ENCODE assay signal across 8 cellular contexts in genomic region chr9:2017209-2017458, GRCh38. TPM values are rescaled to one million over a fixed set of nuclear protein-coding genes. Genes with fewer than 3 reads are reported as not detected.
DNase-seq lines count a peak whose midpoint lies in the region; ATAC-seq and TF ChIP-seq lines count a peak whose summit lies in the region.

No MANE protein-coding gene starts in this region.

- no peak for TF ChIP-seq CTCF in H9 (conservative IDR thresholded peaks at IDR 0.05)
- no peak for TF ChIP-seq CTCF in left ventricle myocardium inferior (IDR thresholded peaks at IDR 0.05; ENCODE audit: borderline replicate concordance)

- no peak overlapping the region for H2BK20ac ChIP-seq in H9 (ENCODE audit: low read depth, low read length, poor library complexity, severe bottlenecking)

- no peak overlapping the region for H3T11ph ChIP-seq in H9 (ENCODE audit: low read length)

- H4K91ac ChIP-seq in H9 (ENCODE audit: insufficient read length, low read depth, low read length): no peak overlapping the region

- H2BK15ac ChIP-seq in H9 (ENCODE audit: low read depth, low read length): no peak overlapping the region

- H3K4me3 ChIP-seq in left ventricle myocardium inferior (peak overlapping the region; percentile 97), skin epidermis (peak overlapping the region; percentile 60 to 91 (median 83))

- H3K4me1 ChIP-seq in H9 (ENCODE audit: insufficient read depth, low read length): peaks cover 5% of the 10 kb centered on the region; the same call in 1 of the 2 replicates
- peaks cover 82% of the 10 kb centered on the region for H3K4me1 ChIP-seq in left ventricle myocardium inferior

- DNase-seq in H9 (peak; percentile 37), left ventricle myocardium inferior (no peak)
- DNase-seq in activated CD8-positive, alpha-beta T cell treated with anti-CD3 and anti-CD28 coated beads, Interleukin-2, amount 10 ng/mL, durations not matched to agents 7 days and 5 days: no peak
- no peak for DNase-seq in activated CD4-positive, alpha-beta T cell treated with anti-CD3 and anti-CD28 coated beads, Interleukin-2, amount 50 U/mL, for 1 hour

- no peak overlapping the region for H3K4ac ChIP-seq in H9 (ENCODE audit: low read depth, low read length)

- no peak overlapping the region for H2AFZ ChIP-seq in H9 (ENCODE audit: low read length)

- H4K5ac ChIP-seq in H9 (ENCODE audit: insufficient read length, low read depth, low read length): no peak overlapping the region

- H3K27ac Mint-ChIP-seq in H9: no peak overlapping the region
- peak overlapping the region; percentile 99 for H3K27ac Mint-ChIP-seq in activated CD8-positive, alpha-beta T cell treated with anti-CD3 and anti-CD28 coated beads, Interleukin-2, amount 10 ng/mL, durations not matched to agents 7 days and 5 days

- peak overlapping the region; percentile 56 for H3K9ac ChIP-seq in H9 (ENCODE audit: extremely low read depth, insufficient read length, low read length)

- H3K27ac ChIP-seq in H9 (ENCODE audit: insufficient read length, low read depth, low read length) (no peak overlapping the region), left ventricle myocardium inferior (replicated peaks) (peak overlapping the region; percentile 97), skin epidermis (peak overlapping the region; percentile 87 to 99 (median 97))

- peaks cover 31 to 34% of the 10 kb centered on the region in 2 experiments for H3K4me1 Mint-ChIP-seq in H9
- H3K4me1 Mint-ChIP-seq in activated CD8-positive, alpha-beta T cell treated with anti-CD3 and anti-CD28 coated beads, Interleukin-2, amount 10 ng/mL, durations not matched to agents 7 days and 5 days (ENCODE audit: low read depth): peaks cover 56% of the 10 kb centered on the region

- no peak overlapping the region; the same call in 1 of the 2 replicates for H3K14ac ChIP-seq in H9 (ENCODE audit: insufficient read depth, low read length)

- H4K20me1 ChIP-seq in H9 (ENCODE audit: control insufficient read depth, insufficient read depth, insufficient read length): peaks cover 4% of the 10 kb centered on the region

- intact Hi-C loops in left ventricle myocardium inferior (cut with micrococcal nuclease): no loop called here

- H3K4me3 Mint-ChIP-seq in H9: peak overlapping the region; percentile 78 to 92
- H3K4me3 Mint-ChIP-seq in activated CD8-positive, alpha-beta T cell treated with anti-CD3 and anti-CD28 coated beads, Interleukin-2, amount 10 ng/mL, durations not matched to agents 7 days and 5 days: peak overlapping the region; percentile 100

- no peak overlapping the region for H2AK5ac ChIP-seq in H9 (ENCODE audit: insufficient read length, low read length)

- H3K4me2 ChIP-seq in H9 (ENCODE audit: insufficient read depth, insufficient read length, low read length): peak overlapping the region; percentile 95

- H3K23ac ChIP-seq in H9 (ENCODE audit: insufficient read length, low read depth, low read length): no peak overlapping the region

- no peaks in the 10 kb centered on the region; a peak in 1 of 7 replicates for H3K36me3 Mint-ChIP-seq in H9 (ENCODE audit: insufficient read depth in 1 of 3, low read depth in 3 of 3)
- H3K36me3 Mint-ChIP-seq in activated CD8-positive, alpha-beta T cell treated with anti-CD3 and anti-CD28 coated beads, Interleukin-2, amount 10 ng/mL, durations not matched to agents 7 days and 5 days (ENCODE audit: low read depth): peaks cover 31% of the 10 kb centered on the region

- no peaks in the 10 kb centered on the region for H3K79me1 ChIP-seq in H9 (ENCODE audit: insufficient read depth, low read depth, low read length, poor library complexity, severe bottlenecking)

- no peak overlapping the region for H3K56ac ChIP-seq in H9 (ENCODE audit: insufficient read length, low read depth, low read length)

- H3K9me3 Mint-ChIP-seq in H9: no peaks in the 10 kb centered on the region; a peak in 1 of 5 replicates
- H3K9me3 Mint-ChIP-seq in activated CD8-positive, alpha-beta T cell treated with anti-CD3 and anti-CD28 coated beads, Interleukin-2, amount 10 ng/mL, durations not matched to agents 7 days and 5 days (ENCODE audit: insufficient read depth): no peaks in the 10 kb centered on the region

- peak overlapping the region; percentile 70 for H3K18ac ChIP-seq in H9 (ENCODE audit: insufficient read length, low read depth, low read length)

- no peak overlapping the region for H2BK120ac ChIP-seq in H9 (ENCODE audit: low read depth, low read length, poor library complexity, severe bottlenecking)

- no peak overlapping the region for H4K8ac ChIP-seq in H9 (replicated peaks; ENCODE audit: insufficient read length, low read depth, low read length)

- CTCF ChIA-PET in activated CD8-positive, alpha-beta T cell treated with anti-CD3 and anti-CD28 coated beads, Interleukin-2, amount 10 ng/mL, durations not matched to agents 7 days and 5 days (lab: Charles Lee): no interaction called here

- peaks cover 96% of the 10 kb centered on the region for H3K27me3 Mint-ChIP-seq in H9 (ENCODE audit: low read depth)
- H3K27me3 Mint-ChIP-seq in activated CD8-positive, alpha-beta T cell treated with anti-CD3 and anti-CD28 coated beads, Interleukin-2, amount 10 ng/mL, durations not matched to agents 7 days and 5 days (ENCODE audit: low read depth): peaks cover 2% of the 10 kb centered on the region

- no peaks in the 10 kb centered on the region for H3K36me3 ChIP-seq in left ventricle myocardium inferior

- no peak overlapping the region for H2BK12ac ChIP-seq in H9 (ENCODE audit: insufficient read length, low read depth, low read length)

- no peaks in the 10 kb centered on the region for H3K9me3 ChIP-seq in H9 (ENCODE audit: control insufficient read depth, low read depth, low read length)
- H3K9me3 ChIP-seq in left ventricle myocardium inferior (replicated peaks): no peaks in the 10 kb centered on the region

- H3K79me2 ChIP-seq in H9 (ENCODE audit: insufficient read depth, low read length): no peaks in the 10 kb centered on the region

- H2BK5ac ChIP-seq in H9 (ENCODE audit: insufficient read length, low read length): no peak overlapping the region

- WGBS in H9 (ENCODE audit: extremely low coverage, insufficient read length, low lambda C conversion rate): no CpG with 5 or more reads among the region's 21 CpGs

- peaks cover 36% of the 10 kb centered on the region for H3K23me2 ChIP-seq in H9 (ENCODE audit: insufficient read length, low read depth, low read length, poor library complexity, severe bottlenecking)

- peaks cover 15% of the 10 kb centered on the region; the same call in 1 of the 2 replicates for H3K27me3 ChIP-seq in H9 (ENCODE audit: insufficient read depth, low read length)
- no peaks in the 10 kb centered on the region for H3K27me3 ChIP-seq in left ventricle myocardium inferior (ENCODE audit: low read depth)

- ATAC-seq in activated CD8-positive, alpha-beta T cell treated with anti-CD3 and anti-CD28 coated beads, Interleukin-2, amount 10 ng/mL, durations not matched to agents 7 days and 5 days: no peak
- no peak for ATAC-seq in activated CD4-positive, CD25-positive, alpha-beta regulatory T cell treated with anti-CD3 and anti-CD28 coated beads, Interleukin-2, amount 50 U/mL, for 24 hours
- ATAC-seq in HG02763 (IDR thresholded peaks at IDR 0.05; ENCODE audit: unreplicated experiment) (no peak), HG02678 (IDR thresholded peaks at IDR 0.05; ENCODE audit: unreplicated experiment) (no peak)

- POLR2A ChIA-PET in activated CD8-positive, alpha-beta T cell treated with anti-CD3 and anti-CD28 coated beads, Interleukin-2, amount 10 ng/mL, durations not matched to agents 7 days and 5 days (lab: Charles Lee): interaction anchor here (1.7 to 5.4 kb wide), 4 partner anchors 10 to 46 kb away, joined by 4 to 39 read pairs (median 8); no protein-coding TSS in a partner anchor

RNA-seq across cellular contexts. Expression of gene SMARCA2, which starts 2.0 kb away (rescaled TPM):
- 8.4 and 15.3 TPM in 2 replicates for total RNA-seq in H9 (2021)
- 100 to 1,000 TPM; 243 to 245 TPM for total RNA-seq in activated CD8-positive, alpha-beta T cell treated with anti-CD3 and anti-CD28 coated beads, Interleukin-2, amount 10 ng/mL, durations not matched to agents 7 days and 5 days
- total RNA-seq in left ventricle myocardium inferior: 98.0 TPM
